In the genomic region with DNA sequence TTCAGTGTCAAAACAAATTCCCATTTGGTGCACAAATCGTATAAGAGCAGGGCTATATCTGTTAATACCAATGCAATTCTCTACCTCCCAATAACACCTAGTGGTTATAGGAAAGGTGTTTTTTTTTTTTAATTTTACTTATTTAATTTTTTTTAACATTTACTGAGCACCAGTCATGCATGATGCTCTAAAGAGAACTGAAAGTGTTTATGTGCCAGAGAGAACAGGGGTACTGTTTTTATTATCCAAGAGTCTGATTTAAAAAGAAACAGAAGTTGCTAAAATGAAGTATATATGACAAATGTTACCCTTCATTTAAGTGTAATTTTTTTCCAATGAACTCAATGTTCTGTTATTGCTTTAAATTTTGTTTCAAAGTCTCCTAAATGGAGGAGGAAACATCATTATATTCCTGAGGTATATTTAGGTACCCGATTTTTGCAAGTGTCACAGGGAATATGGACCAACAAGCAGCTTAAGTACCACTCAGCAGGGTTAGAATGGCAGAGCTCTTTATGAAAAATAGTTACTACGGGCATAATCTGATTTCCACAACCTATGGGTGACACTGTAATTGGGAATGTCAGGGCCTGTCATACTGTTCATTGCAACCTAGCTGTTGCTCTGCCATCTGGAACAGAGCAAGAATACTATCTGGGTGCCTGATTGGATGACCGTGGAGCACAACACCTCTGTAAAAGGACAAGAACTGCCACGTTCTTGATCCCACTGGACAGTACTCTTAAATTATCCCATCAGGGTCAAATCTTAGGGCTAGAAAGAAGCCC, we compare ENCODE assay signal across 18 cellular contexts.
A peak's percentile ranks its signal among the peaks of the same experiment; 100 is the strongest.
DNase-seq lines count a peak whose midpoint lies in the region; ATAC-seq, FAIRE-seq and TF ChIP-seq lines count a peak whose summit lies in the region.
"Had no signal": no experiment of that assay in that cellular context is flagged by ENCODE, and none has a peak within 500 bp of the region (broad histone marks: within the 10 kb centered on the region; RNA-seq: fewer than 3 reads in every experiment).

No MANE protein-coding gene starts in this region.

- H3K9me2 ChIP-seq in neural cell (ENCODE audit: insufficient read depth, low read length): no peaks in the 10 kb centered on the region

- FAIRE-seq in frontal cortex (lab: Jason Lieb, UNC): no peak
- FAIRE-seq: GM12878, GM19239 had no signal

- peaks cover 9 to 19% (median 14%) of the 10 kb centered on the region in 3 donors for H3K4me1 Mint-ChIP-seq in IgD-negative memory B cell
- no peaks in the 10 kb centered on the region for H3K4me1 Mint-ChIP-seq in T-helper 17 cell

- H3K27me3 ChIP-seq in neural cell (ENCODE audit: insufficient read depth, low read depth, low read length): no peaks in the 10 kb centered on the region
- H3K27me3 ChIP-seq: BLaER1 treated with 17β-estradiol and CSF1 and Interleukin-3, amounts not matched to agents 10 nM and 100 nM had no signal

- H3K4me3 ChIP-seq in neural cell (ENCODE audit: low read length): no peak overlapping the region
- H3K4me3 ChIP-seq: BLaER1 treated with 17β-estradiol and CSF1 and Interleukin-3, amounts not matched to agents 10 nM and 100 nM; GM12878; GM23248 had no signal

- H3K27ac Mint-ChIP-seq in IgD-negative memory B cell: peak overlapping the region in 2 of 3 donors; percentile 7 to 18
- no peak overlapping the region for H3K27ac Mint-ChIP-seq in T-helper 17 cell
- H3K27ac Mint-ChIP-seq: CD8-positive, alpha-beta T cell had no signal

- no peaks in the 10 kb centered on the region for H3K79me2 ChIP-seq in neural cell (replicated peaks; ENCODE audit: insufficient read depth, low read length)

- H3K4me3 Mint-ChIP-seq in IgD-negative memory B cell: peak overlapping the region in 3 of 4 donors; percentile 25 to 71 (median 65)
- H3K4me3 Mint-ChIP-seq in T-helper 17 cell: no peak overlapping the region
- H3K4me3 Mint-ChIP-seq: CD8-positive, alpha-beta T cell had no signal

- no peak overlapping the region for H3K4me2 ChIP-seq in neural cell (ENCODE audit: low read length)
- H3K4me2 ChIP-seq: BLaER1 treated with 17β-estradiol and CSF1 and Interleukin-3, amounts not matched to agents 10 nM and 100 nM had no signal

- ATAC-seq in T-helper 17 cell (peak; percentile 42), GM21825 (IDR thresholded peaks at IDR 0.05; ENCODE audit: unreplicated experiment) (no peak), omental fat pad (ENCODE audit: low FRiP score) (no peak), HG02763 (IDR thresholded peaks at IDR 0.05; ENCODE audit: unreplicated experiment) (no peak)
- ATAC-seq: CD8-positive, alpha-beta T cell; GM12878 had no signal

- no peaks in the 10 kb centered on the region for H4K20me1 ChIP-seq in neural cell (ENCODE audit: insufficient read depth)
- H4K20me1 ChIP-seq: BLaER1 treated with 17β-estradiol and CSF1 and Interleukin-3, amounts not matched to agents 10 nM and 100 nM had no signal

- H3K36me3 Mint-ChIP-seq in IgD-negative memory B cell: peaks cover 3% of the 10 kb centered on the region
- no peaks in the 10 kb centered on the region for H3K36me3 Mint-ChIP-seq in T-helper 17 cell (ENCODE audit: low read depth)
- H3K36me3 Mint-ChIP-seq: CD8-positive, alpha-beta T cell had no signal

- H3K9me3 ChIP-seq in T-helper 17 cell (ENCODE audit: control insufficient read depth, low read length, poor library complexity, severe bottlenecking) (no peaks in the 10 kb centered on the region), neural cell (ENCODE audit: low read length) (no peaks in the 10 kb centered on the region)
- H3K9me3 ChIP-seq: BLaER1 treated with 17β-estradiol and CSF1 and Interleukin-3, amounts not matched to agents 10 nM and 100 nM had no signal

- no peaks in the 10 kb centered on the region for H3K27me3 Mint-ChIP-seq in IgD-negative memory B cell
- H3K27me3 Mint-ChIP-seq in T-helper 17 cell: no peaks in the 10 kb centered on the region

- no peak overlapping the region for H3K27ac ChIP-seq in neural cell (ENCODE audit: low read length)
- H3K27ac ChIP-seq: BLaER1 treated with 17β-estradiol and CSF1 and Interleukin-3, amounts not matched to agents 10 nM and 100 nM; GM23248; HL-60 had no signal

- no peak overlapping the region for H3K9ac ChIP-seq in neural cell (ENCODE audit: low read length)
- H3K9ac ChIP-seq: BLaER1 treated with 17β-estradiol and CSF1 and Interleukin-3, amounts not matched to agents 10 nM and 100 nM; GM23248 had no signal

- no peaks in the 10 kb centered on the region for H3F3A ChIP-seq in neural cell (ENCODE audit: insufficient read depth, low read length, poor library complexity, severe bottlenecking)

- H2AFZ ChIP-seq in neural cell (ENCODE audit: low read depth, low read length): no peak overlapping the region
- H2AFZ ChIP-seq: GM23248 had no signal

- no peak for TF ChIP-seq RAD21 in neural cell (conservative IDR thresholded peaks at IDR 0.05)

- DNase-seq in T-helper 17 cell (no peak), omental fat pad (ENCODE audit: low spot score) (no peak), frontal cortex (ENCODE audit: low spot score in 2 of 2) (no peak)
- DNase-seq: 8988T; Calu3; CD8-positive, alpha-beta T cell; DMS79 treated with DMSO at 0.1 percent for 48 hours; GF-D8; GM23248; HCEC 1CT had no signal

- TF ChIP-seq EP300 in neural cell (conservative IDR thresholded peaks at IDR 0.05; ENCODE audit: poor library complexity, severe bottlenecking): peak; percentile 65

- no peaks in the 10 kb centered on the region for H3K36me3 ChIP-seq in neural cell (ENCODE audit: insufficient read depth, low read length)
- H3K36me3 ChIP-seq: BLaER1 treated with 17β-estradiol and CSF1 and Interleukin-3, amounts not matched to agents 10 nM and 100 nM had no signal

- no peaks in the 10 kb centered on the region for H3K9me3 Mint-ChIP-seq in IgD-negative memory B cell

- TF ChIP-seq CTCF in neural cell (IDR thresholded peaks at IDR 0.05; ENCODE audit: poor library complexity, severe bottlenecking): no peak
- no peak for TF ChIP-seq CTCF in omental fat pad (IDR thresholded peaks at IDR 0.05)

TF ChIP-seq in neural cell, 6 proteins besides CTCF, POLR2A, EP300 and RAD21:
- TF ChIP-seq MXI1 (conservative IDR thresholded peaks at IDR 0.05; ENCODE audit: poor library complexity, severe bottlenecking): no peak
- no peak for TF ChIP-seq TAF1 (IDR thresholded peaks at IDR 0.05; ENCODE audit: low read depth)
- peak; percentile 22 for TF ChIP-seq POLR2AphosphoS5 (IDR thresholded peaks at IDR 0.05)
TF ChIP-seq in neural cell: peak in this region for 1.
